10 cellular contexts compared by ENCODE assay signal in genomic region chr15:90362936-90363212, GRCh38. TPM values are rescaled to one million over a fixed set of nuclear protein-coding genes. Genes with fewer than 3 reads are reported as not detected.
DNase-seq lines count a peak whose midpoint lies in the region; ATAC-seq and TF ChIP-seq lines count a peak whose summit lies in the region.
"Had no signal": no experiment of that assay in that cellular context is flagged by ENCODE, and none has a peak within 500 bp of the region (broad histone marks: within the 10 kb centered on the region; RNA-seq: fewer than 3 reads in every experiment).

No MANE protein-coding gene starts in this region.

- peak overlapping the region; percentile 92 for H3K27ac ChIP-seq in caudate nucleus (ENCODE audit: low read depth, low read length)

- DNase-seq in activated CD8-positive, alpha-beta memory T cell treated with anti-CD3 and anti-CD28 coated beads, Interleukin-2, amount 10 ng/mL, durations not matched to agents 7 days and 5 days = no peak
- no peak for DNase-seq in activated CD8-positive, alpha-beta memory T cell treated with anti-CD3 and anti-CD28 coated beads, Interleukin-2, amount 50 U/mL, for 48 hours
- DNase-seq in caudate nucleus (lab: John Stamatoyannopoulos, UW) (peak in 13 of 61 donors; percentile 2 to 54 (median 7)), kidney tubule cell (ENCODE audit: low spot score) (peak; percentile 56), type B pancreatic cell (ENCODE audit: extremely low spot score, unreplicated experiment) (no peak)

- H3K4me3 Mint-ChIP-seq in activated CD8-positive, alpha-beta memory T cell treated with anti-CD3 and anti-CD28 coated beads, Interleukin-2, amount 10 ng/mL, durations not matched to agents 7 days and 5 days = no peak overlapping the region
- H3K4me3 Mint-ChIP-seq in type B pancreatic cell = no peak overlapping the region
- H3K4me3 Mint-ChIP-seq: activated naive CD8-positive, alpha-beta T cell; B cell had no signal

- no peak for ATAC-seq in activated CD8-positive, alpha-beta memory T cell treated with anti-CD3 and anti-CD28 coated beads, Interleukin-2, amount 10 ng/mL, durations not matched to agents 7 days and 5 days
- ATAC-seq in GM21528 (IDR thresholded peaks at IDR 0.05; ENCODE audit: low FRiP score, unreplicated experiment) (no peak), GM18520 (IDR thresholded peaks at IDR 0.05; ENCODE audit: unreplicated experiment) (no peak), HG02840 (IDR thresholded peaks at IDR 0.05; ENCODE audit: low FRiP score, unreplicated experiment) (no peak)

- peaks cover 32% of the 10 kb centered on the region for H3K4me1 Mint-ChIP-seq in activated CD8-positive, alpha-beta memory T cell treated with anti-CD3 and anti-CD28 coated beads, Interleukin-2, amount 10 ng/mL, durations not matched to agents 7 days and 5 days
- peaks cover 11% of the 10 kb centered on the region for H3K4me1 Mint-ChIP-seq in type B pancreatic cell (ENCODE audit: unreplicated experiment)

- H3K36me3 Mint-ChIP-seq in activated CD8-positive, alpha-beta memory T cell treated with anti-CD3 and anti-CD28 coated beads, Interleukin-2, amount 10 ng/mL, durations not matched to agents 7 days and 5 days = peaks cover 2% of the 10 kb centered on the region
- peaks cover 7% of the 10 kb centered on the region for H3K36me3 Mint-ChIP-seq in type B pancreatic cell
- H3K36me3 Mint-ChIP-seq: activated naive CD8-positive, alpha-beta T cell had no signal

- no peaks in the 10 kb centered on the region for H3K9me3 Mint-ChIP-seq in activated CD8-positive, alpha-beta memory T cell treated with anti-CD3 and anti-CD28 coated beads, Interleukin-2, amount 10 ng/mL, durations not matched to agents 7 days and 5 days (ENCODE audit: low read depth)
- H3K9me3 Mint-ChIP-seq in type B pancreatic cell = no peaks in the 10 kb centered on the region

- H3K27ac Mint-ChIP-seq in activated CD8-positive, alpha-beta memory T cell treated with anti-CD3 and anti-CD28 coated beads, Interleukin-2, amount 10 ng/mL, durations not matched to agents 7 days and 5 days = peak overlapping the region; percentile 19
- peak overlapping the region; percentile 72 for H3K27ac Mint-ChIP-seq in type B pancreatic cell
- H3K27ac Mint-ChIP-seq: activated naive CD8-positive, alpha-beta T cell; B cell had no signal

- no peak for TF ChIP-seq CTCF in type B pancreatic cell (conservative IDR thresholded peaks at IDR 0.05)

- H3K27me3 Mint-ChIP-seq in activated CD8-positive, alpha-beta memory T cell treated with anti-CD3 and anti-CD28 coated beads, Interleukin-2, amount 10 ng/mL, durations not matched to agents 7 days and 5 days = peaks cover 2% of the 10 kb centered on the region
- no peaks in the 10 kb centered on the region for H3K27me3 Mint-ChIP-seq in type B pancreatic cell
- H3K27me3 Mint-ChIP-seq: activated naive CD8-positive, alpha-beta T cell; B cell had no signal

- CTCF ChIA-PET in activated CD8-positive, alpha-beta memory T cell treated with anti-CD3 and anti-CD28 coated beads, Interleukin-2, amount 10 ng/mL, durations not matched to agents 7 days and 5 days (lab: Charles Lee) = interaction anchor here (0.6 to 6.2 kb wide), 15 partner anchors 12 to 232 kb away, joined by 3 to 67 read pairs (median 6); partner anchors contain the start of gene IQGAP1

RNA-seq across cellular contexts. Expression of gene ZNF774, which starts 10.8 kb away (rescaled TPM):
- 1 to 10 TPM; 1.6 to 2.1 TPM for total RNA-seq in activated CD8-positive, alpha-beta memory T cell treated with anti-CD3 and anti-CD28 coated beads, Interleukin-2, amount 10 ng/mL, durations not matched to agents 7 days and 5 days
- total RNA-seq in type B pancreatic cell (ENCODE audit: low replicate concordance) = 4.8 and 5.5 TPM in 2 replicates

RNA-seq across cellular contexts. Expression of gene IQGAP1, which starts 25.2 kb away (rescaled TPM):
- 100 to 1,000 TPM; 217 to 221 TPM for total RNA-seq in activated CD8-positive, alpha-beta memory T cell treated with anti-CD3 and anti-CD28 coated beads, Interleukin-2, amount 10 ng/mL, durations not matched to agents 7 days and 5 days
- total RNA-seq in type B pancreatic cell (ENCODE audit: low replicate concordance) = 80.4 and 131 TPM in 2 replicates
